19 cellular contexts compared by ENCODE assay signal in genomic region chr5:116289276-116289675, GRCh38.
DNase-seq lines count a peak whose midpoint lies in the region; ATAC-seq and TF ChIP-seq lines count a peak whose summit lies in the region.
"Had no signal": no experiment of that assay in that cellular context is flagged by ENCODE, and none has a peak within 500 bp of the region (broad histone marks: within the 10 kb centered on the region; RNA-seq: fewer than 3 reads in every experiment).

No MANE protein-coding gene starts in this region.

- TF ChIP-seq POLR2A in HCT116 (IDR thresholded peaks at IDR 0.05; ENCODE audit: borderline replicate concordance, extremely low read depth, insufficient read depth, insufficient read length), result no peak

- no peaks in the 10 kb centered on the region for H3K4me1 ChIP-seq in HCT116 (ENCODE audit: control insufficient read depth in 1 of 2, insufficient read depth in 2 of 2, low read length in 2 of 2)
- H3K4me1 ChIP-seq in iPS DF 6.9 (ENCODE audit: control insufficient read depth, insufficient read depth, low read length), result no peaks in the 10 kb centered on the region; the same call in 1 of the 2 replicates
- H3K4me1 ChIP-seq: body of pancreas, sigmoid colon, upper lobe of left lung had no signal

- H2AFZ ChIP-seq in HCT116 (ENCODE audit: low read depth, low read length, poor library complexity, severe bottlenecking), result no peak overlapping the region
- H2AFZ ChIP-seq: parathyroid adenoma had no signal

- H3K27ac ChIP-seq in AG04450 (ENCODE audit: low read depth, low read length) (no peak overlapping the region), HCT116 (ENCODE audit: low read depth, low read length) (no peak overlapping the region), iPS DF 6.9 (ENCODE audit: low read length) (no peak overlapping the region)
- H3K27ac ChIP-seq: body of pancreas, epithelial cell of prostate, parathyroid adenoma, sigmoid colon, upper lobe of left lung had no signal

- intact Hi-C loops in HCT116 (cut with micrococcal nuclease), result no loop called here

- no TSS peak for BruUV-seq in HCT116 (replicated peaks; lab: Mats Ljungman, UMichigan)

- H3K4me3 ChIP-seq in AG04450 (ENCODE audit: low read depth, low read length), result no peak overlapping the region
- no peak overlapping the region for H3K4me3 ChIP-seq in HCT116 (replicated peaks in 1 of 2; ENCODE audit: low read depth in 1 of 2, low read length in 2 of 2)
- H3K4me3 ChIP-seq in WI38 (ENCODE audit: low read depth, low read length), result no peak overlapping the region
- H3K4me3 ChIP-seq in iPS DF 6.9 (ENCODE audit: low read length), result no peak overlapping the region
- H3K4me3 ChIP-seq: body of pancreas, lung, sigmoid colon, upper lobe of left lung had no signal

- peak; percentile 60; the same call in 1 of the 2 replicates for ATAC-seq in HCT116
- no peak for ATAC-seq in HG02798 (IDR thresholded peaks at IDR 0.05; ENCODE audit: poor library complexity, unreplicated experiment)
- ATAC-seq: activated naive CD4-positive, alpha-beta T cell treated with anti-CD3 and anti-CD28 coated beads, Interleukin-2, amount 50 U/mL, for 72 hours; body of pancreas had no signal

- no peak for DNase-seq in AG04450 (ENCODE audit: low read depth, low spot score)
- no peak for DNase-seq in HCT116 (ENCODE audit: low read depth, low spot score)
- peak; percentile 41 for DNase-seq in iPS DF 6.9 (ENCODE audit: low read depth, low spot score)
- no peak for DNase-seq in HuH-7.5 (ENCODE audit: low spot score)
- DNase-seq in activated CD4-positive, CD25-positive, alpha-beta regulatory T cell treated with anti-CD3 and anti-CD28 coated beads, Interleukin-2, amount 50 U/mL, for 72 hours, result no peak
- no peak for DNase-seq in EL
- DNase-seq: ACHN; activated CD4-positive, alpha-beta memory T cell treated with anti-CD3 and anti-CD28 coated beads for 36 hours; activated T-cell treated with anti-CD3 and anti-CD28 coated beads, Interleukin-2, amount 50 U/mL, for 48 hours; body of pancreas; NCI-H1436; sigmoid colon; upper lobe of left lung had no signal

- H3K27me3 ChIP-seq in AG04450 (ENCODE audit: control insufficient read depth, insufficient read depth, low read length) (no peaks in the 10 kb centered on the region), HCT116 (ENCODE audit: insufficient read depth, low read length) (no peaks in the 10 kb centered on the region), iPS DF 6.9 (ENCODE audit: control insufficient read depth, insufficient read depth, low read length) (no peaks in the 10 kb centered on the region)
- H3K27me3 ChIP-seq: body of pancreas, sigmoid colon, upper lobe of left lung had no signal

- H3K4me2 ChIP-seq in HCT116 (ENCODE audit: low read length), result no peak overlapping the region

- no peak overlapping the region for H3K9ac ChIP-seq in HCT116 (ENCODE audit: low read length)
- H3K9ac ChIP-seq: parathyroid adenoma had no signal

- H3K9me2 ChIP-seq in HCT116 (ENCODE audit: insufficient read depth), result no peaks in the 10 kb centered on the region

- H4K20me1 ChIP-seq in HCT116 (ENCODE audit: insufficient read depth), result no peaks in the 10 kb centered on the region

- no peaks in the 10 kb centered on the region for H3K79me2 ChIP-seq in HCT116 (ENCODE audit: insufficient read depth, low read length)
- H3K79me2 ChIP-seq: parathyroid adenoma had no signal

- TF ChIP-seq CTCF in AG04450 (IDR thresholded peaks at IDR 0.05; ENCODE audit: low read depth, low read length) (0 out of 2 replicates have a peak, but pooled peaks have one; percentile 6), HCT116 (IDR thresholded peaks at IDR 0.05 in 2 of 3, conservative IDR thresholded peaks at IDR 0.05 in 1 of 3; ENCODE audit: borderline replicate concordance in 1 of 3, insufficient read depth in 1 of 3, low read depth in 2 of 3, low read length in 2 of 3) (peak in 2 of 3 experiments; percentile 37 to 41; a peak in 4 of 6 replicates), WI38 (IDR thresholded peaks at IDR 0.05; ENCODE audit: low read depth, low read length) (0 out of 2 replicates have a peak, but pooled peaks have one; percentile 14)

- H3K9me3 ChIP-seq in AG04450 (ENCODE audit: control insufficient read depth, insufficient read depth, low read length) (no peaks in the 10 kb centered on the region), HCT116 (ENCODE audit: control insufficient read depth in 1 of 2, insufficient read depth in 1 of 2, low read depth in 1 of 2, low read length in 2 of 2) (0 out of 4 replicates have a peak, but pooled peaks cover 0 to 3% of the 10 kb centered on the region in 2 experiments), iPS DF 6.9 (ENCODE audit: control insufficient read depth, insufficient read depth, low read length) (no peaks in the 10 kb centered on the region)
- H3K9me3 ChIP-seq: body of pancreas had no signal

- TF ChIP-seq RAD21 in HCT116 (IDR thresholded peaks at IDR 0.05; ENCODE audit: low read depth), result peak; percentile 6; the same call in 1 of the 2 replicates

- CTCF ChIA-PET in AG04450 (lab: Charles Lee) (interaction anchor here (1.1 to 1.6 kb wide), 2 partner anchors 16 to 152 kb away, joined by 4 to 7 read pairs; no protein-coding TSS in a partner anchor), HCT116 (lab: Charles Lee) (no interaction called here)

- WGBS in iPS DF 6.9 (ENCODE audit: insufficient coverage, insufficient read length), result no CpG with 5 or more reads among the region's 3 CpGs

- RAD21 ChIA-PET in HCT116 (lab: Charles Lee; ENCODE audit: low non-redundant PET in 1 of 2, low total read pairs in 2 of 2, uncharacterized antibody in 2 of 2, unreplicated experiment in 2 of 2), result no interaction called here

- POLR2A ChIA-PET in AG04450 (lab: Yijun Ruan, JAX) (no interaction called here), HCT116 (lab: Charles Lee) (no interaction called here)

- no peaks in the 10 kb centered on the region for H3K36me3 ChIP-seq in HCT116 (ENCODE audit: control insufficient read depth in 1 of 2, insufficient read depth in 2 of 2, low read length in 2 of 2)
- no peaks in the 10 kb centered on the region for H3K36me3 ChIP-seq in iPS DF 6.9 (ENCODE audit: control insufficient read depth, insufficient read depth, low read length)

TF ChIP-seq in HCT116, 20 proteins besides CTCF, POLR2A, EP300 and RAD21:
- no peak for TF ChIP-seq REST (IDR thresholded peaks at IDR 0.05; ENCODE audit: low read depth)
